8 cellular contexts compared by ENCODE assay signal in genomic region chr5:10987881-10988504, GRCh38.
DNase-seq lines count a peak whose midpoint lies in the region; ATAC-seq and TF ChIP-seq lines count a peak whose summit lies in the region.

No MANE protein-coding gene starts in this region.

- ATAC-seq in GM19023 (IDR thresholded peaks at IDR 0.05; ENCODE audit: unreplicated experiment) (peak; percentile 92), HG03108 (IDR thresholded peaks at IDR 0.05; ENCODE audit: unreplicated experiment) (peak; percentile 81)

- H3K36me3 ChIP-seq in BJ (ENCODE audit: control insufficient read depth, insufficient read depth, low read length), result no peaks in the 10 kb centered on the region

- POLR2A ChIA-PET in BJ (lab: Charles Lee), result no interaction called here

- no peak for DNase-seq in BJ (ENCODE audit: low read depth)
- peak; percentile 20 for DNase-seq in NOMO-1 treated with dmso at 0.1 percent for 144 hours (lab: John Stamatoyannopoulos, UW; ENCODE audit: unreplicated experiment)
- peak; percentile 71 for DNase-seq in activated T-cell treated with anti-CD3 and anti-CD28 coated beads for 48 hours (ENCODE audit: low read depth)
- DNase-seq in foreskin fibroblast, result peak in 1 of 2 donors; percentile 2
- DNase-seq in pons (ENCODE audit: low spot score), result peak; percentile 15
- no peak for DNase-seq in NCI-H2171 treated with DMSO at 0.1 percent for 48 hours (lab: John Stamatoyannopoulos, UW)

- TF ChIP-seq CTCF in BJ (IDR thresholded peaks at IDR 0.05; ENCODE audit: insufficient read depth, low read depth, low read length) (peak; percentile 61), foreskin fibroblast (IDR thresholded peaks at IDR 0.05; ENCODE audit: low read depth, low read length) (peak; percentile 44)

- H3K4me3 ChIP-seq in BJ (ENCODE audit: low read depth, low read length) (no peak overlapping the region), foreskin fibroblast (ENCODE audit: low read depth in 1 of 2, low read length in 2 of 2) (no peak overlapping the region)

- H3K27me3 ChIP-seq in BJ (ENCODE audit: control insufficient read depth, insufficient read depth, low read length), result peaks cover 18% of the 10 kb centered on the region

- CTCF ChIA-PET in BJ (lab: Yijun Ruan, JAX), result interaction anchor here (0.6 to 2.1 kb wide), 6 partner anchors 9 to 195 kb away, joined by 3 to 8 read pairs (median 4); no protein-coding TSS in a partner anchor

Comparison
In these comparisons a context has a peak if more than half of its experiments do, and no peak if none do; other contexts are left out.
1. DNase-seq: peak in NOMO-1 treated with dmso at 0.1 percent for 144 hours (single experiment), activated T-cell treated with anti-CD3 and anti-CD28 coated beads for 48 hours (single experiment) and pons (single experiment); none in BJ (single experiment) and NCI-H2171 treated with DMSO at 0.1 percent for 48 hours (single experiment).